Comparison of ENCODE assay signal across 6 cellular contexts in genomic region chr12:6936642-6937480, GRCh38. TPM values are rescaled to one million over a fixed set of nuclear protein-coding genes. Genes with fewer than 3 reads are reported as not detected.
DNase-seq lines count a peak whose midpoint lies in the region; ATAC-seq, FAIRE-seq and TF ChIP-seq lines count a peak whose summit lies in the region.

No MANE protein-coding gene starts in this region.

- ATAC-seq in GM19455 (IDR thresholded peaks at IDR 0.05; ENCODE audit: unreplicated experiment) (peak; percentile 4), esophagus mucosa (peak; percentile 1), omental fat pad (ENCODE audit: low FRiP score) (no peak)

- FAIRE-seq in RCC 7860 (lab: Jason Lieb, UNC), result no peak

- CTCF ChIA-PET in RWPE1 (lab: Yijun Ruan, JAX), result interaction anchor here (0.7 to 1.5 kb wide), 4 partner anchors 11 to 65 kb away, joined by 3 to 15 read pairs (median 8); partner anchors contain the start of gene SPSB2

- POLR2A ChIA-PET in RWPE1 (lab: Yijun Ruan, JAX; ENCODE audit: low non-redundant PET), result no interaction called here

- DNase-seq in RWPE1 (ENCODE audit: low spot score), result no peak
- peak in 2 of 3 donors; percentile 52 to 53 for DNase-seq in stimulated activated CD4-positive, alpha-beta T cell treated with anti-CD3 and anti-CD28 coated beads, Interleukin-12 subunit alpha, Interleukin-12 subunit beta, amount 100 ng/mL, for 48 hours (ENCODE audit: low read depth in 2 of 3, low spot score in 1 of 3)
- no peak for DNase-seq in RCC 7860 (ENCODE audit: low spot score)
- no peak for DNase-seq in omental fat pad (ENCODE audit: low spot score)

- TF ChIP-seq CTCF in RWPE1 (conservative IDR thresholded peaks at IDR 0.05; ENCODE audit: low read depth), result no peak
- TF ChIP-seq CTCF in omental fat pad (IDR thresholded peaks at IDR 0.05), result no peak

- peak overlapping the region; percentile 82 for H3K27ac ChIP-seq in RWPE1

RNA-seq across cellular contexts. Expression of gene RNU7-1, which starts 6.8 kb away (rescaled TPM):
- total RNA-seq in esophagus mucosa (not detected), omental fat pad (not detected)

RNA-seq across cellular contexts. Expression of gene C12orf57, which starts 7.0 kb away (rescaled TPM):
- 84.0 TPM for total RNA-seq in esophagus mucosa
- 100 to 1,000 TPM; 280 to 555 (median 413) TPM for total RNA-seq in omental fat pad

RNA-seq across cellular contexts. Expression of gene ATN1, which starts 9.1 kb away (rescaled TPM):
- total RNA-seq in esophagus mucosa (29.1 TPM), omental fat pad (10 to 100 TPM; 46.2 to 93.5 (median 59.4) TPM)

RNA-seq across cellular contexts. Expression of gene PTPN6, which starts 14.3 kb away (rescaled TPM):
- 17.8 TPM for total RNA-seq in esophagus mucosa
- total RNA-seq in omental fat pad, result 10 to 100 TPM; 19.8 to 42.3 (median 35.9) TPM

RNA-seq across cellular contexts. Expression of gene ENO2, which starts 22.5 kb away (rescaled TPM):
- total RNA-seq in esophagus mucosa (3.7 TPM), omental fat pad (10 to 100 TPM in 1 of 4 donors, 1 to 10 TPM in 3; 3.5 to 14.3 (median 5.2) TPM)

Comparison
In these comparisons a context has a peak if more than half of its experiments do, and no peak if none do; other contexts are left out.
1. DNase-seq: peak in stimulated activated CD4-positive, alpha-beta T cell treated with anti-CD3 and anti-CD28 coated beads, Interleukin-12 subunit alpha, Interleukin-12 subunit beta, amount 100 ng/mL, for 48 hours (2 of 3); none in RWPE1 (single experiment), RCC 7860 (single experiment) and omental fat pad (single experiment).